ENCODE assay signal across 8 cellular contexts in genomic region chr1:19311931-19312781, GRCh38. TPM values are rescaled to one million over a fixed set of nuclear protein-coding genes. Genes with fewer than 3 reads are reported as not detected.
DNase-seq lines count a peak whose midpoint lies in the region; ATAC-seq and TF ChIP-seq lines count a peak whose summit lies in the region.

Gene AKR7A2 (minus strand): TSS chr1:19312144. CDS start chr1:19312124, 20 bp downstream.
A gene with protein sequence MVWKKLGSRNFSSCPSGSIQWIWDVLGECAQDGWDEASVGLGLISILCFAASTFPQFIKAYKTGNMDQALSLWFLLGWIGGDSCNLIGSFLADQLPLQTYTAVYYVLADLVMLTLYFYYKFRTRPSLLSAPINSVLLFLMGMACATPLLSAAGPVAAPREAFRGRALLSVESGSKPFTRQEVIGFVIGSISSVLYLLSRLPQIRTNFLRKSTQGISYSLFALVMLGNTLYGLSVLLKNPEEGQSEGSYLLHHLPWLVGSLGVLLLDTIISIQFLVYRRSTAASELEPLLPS (plus strand): TSS chr1:19312326. CDS start chr1:19317678, 5,352 bp downstream.

- peak within 1 kb of the TSS; percentile 82 for H3K4me3 ChIP-seq in AG04450 (ENCODE audit: low read depth, low read length)

- H3K36me3 Mint-ChIP-seq in immature natural killer cell = peaks cover 4 to 7% (median 6%) of the 10 kb centered on the region in 3 donors

- H3K27me3 ChIP-seq in AG04450 (ENCODE audit: control insufficient read depth, insufficient read depth, low read length) = no peaks in the 10 kb centered on the region

- H3K27ac Mint-ChIP-seq in immature natural killer cell = peak within 1 kb of the TSS; percentile 72 to 90 (median 80)

- TF ChIP-seq CTCF in AG04450 (IDR thresholded peaks at IDR 0.05; ENCODE audit: low read depth, low read length) = no peak; the same call in 1 of the 2 replicates

- ATAC-seq in GM18909 (IDR thresholded peaks at IDR 0.05; ENCODE audit: poor library complexity, unreplicated experiment) (peak; percentile 77), HG03139 (IDR thresholded peaks at IDR 0.05; ENCODE audit: unreplicated experiment) (peak; percentile 50)

- POLR2A ChIA-PET in AG04450 (lab: Yijun Ruan, JAX) = interaction anchor here (0.6 to 2.0 kb wide), 5 partner anchors 11 to 61 kb away, joined by 3 to 6 read pairs (median 4); partner anchors contain the start of genes EMC1 and MRTO4

- peak within 1 kb of the TSS; percentile 85 to 95 (median 88) for H3K4me3 Mint-ChIP-seq in immature natural killer cell

- CTCF ChIA-PET in AG04450 (lab: Charles Lee) = interaction anchor here (0.6 to 1.3 kb wide), 4 partner anchors 16 to 339 kb away, joined by 3 to 5 read pairs (median 4); no protein-coding TSS in a partner anchor

- DNase-seq in AG04450 (ENCODE audit: low read depth, low spot score) (peak; percentile 72), NCI-H2196 treated with DMSO at 0.1 percent for 48 hours (lab: John Stamatoyannopoulos, UW; ENCODE audit: unreplicated experiment) (peak; percentile 94), caudate nucleus (lab: John Stamatoyannopoulos, UW) (peak in 60 of 61 donors; percentile 16 to 95 (median 87)), immature natural killer cell (peak; percentile 86 to 95 (median 92)), smooth muscle cell of the brain vasculature (ENCODE audit: low read depth, low spot score) (peak; percentile 79)
- DNase-seq in activated CD4-positive, CD25-positive, alpha-beta regulatory T cell (lab: John Stamatoyannopoulos, UW) = peak; percentile 66 to 84 (median 83)

- H3K27me3 Mint-ChIP-seq in immature natural killer cell (ENCODE audit: low read depth in 3 of 3) = peaks cover 4 to 10% (median 5%) of the 10 kb centered on the region in 3 donors

- H3K9me3 ChIP-seq in AG04450 (ENCODE audit: control insufficient read depth, insufficient read depth, low read length) = no peaks in the 10 kb centered on the region; the same call in 1 of the 2 replicates

- H3K4me1 Mint-ChIP-seq in immature natural killer cell = peaks cover 45 to 52% of the 10 kb centered on the region in 2 donors

- H3K9me3 Mint-ChIP-seq in immature natural killer cell = no peaks in the 10 kb centered on the region

- H3K27ac ChIP-seq in AG04450 (ENCODE audit: low read depth, low read length) (peak within 1 kb of the TSS; percentile 81), caudate nucleus (ENCODE audit: low read depth, low read length) (peak within 1 kb of the TSS; percentile 76)

RNA-seq across cellular contexts. Expression of gene AKR7A2, which starts in this region (rescaled TPM):
- polyA plus RNA-seq in AG04450 (2011; rRNA removed) (47.5 and 63.6 TPM in 2 replicates), immature natural killer cell (100 to 1,000 TPM; 130 to 217 (median 153) TPM)
- polyA minus RNA-seq in AG04450 (2011; rRNA and poly(A)+ RNA removed) = 24.0 and 37.4 TPM in 2 replicates

RNA-seq across cellular contexts. Expression of the second gene that starts in this region (rescaled TPM):
- polyA plus RNA-seq in AG04450 (2011; rRNA removed) (11.5 and 16.3 TPM in 2 replicates), immature natural killer cell (10 to 100 TPM in 1 of 3 donors, 1 to 10 TPM in 2; 2.4 to 10.2 (median 3.3) TPM)
- 10.6 and 11.2 TPM in 2 replicates for polyA minus RNA-seq in AG04450 (2011; rRNA and poly(A)+ RNA removed)

Comparison
In these comparisons a context has a peak if more than half of its experiments do, and no peak if none do; other contexts are left out.
1. Peak in every context shown above with its lines: DNase-seq, ATAC-seq, H3K4me3 ChIP-seq and H3K27ac ChIP-seq.